In the genomic region with DNA sequence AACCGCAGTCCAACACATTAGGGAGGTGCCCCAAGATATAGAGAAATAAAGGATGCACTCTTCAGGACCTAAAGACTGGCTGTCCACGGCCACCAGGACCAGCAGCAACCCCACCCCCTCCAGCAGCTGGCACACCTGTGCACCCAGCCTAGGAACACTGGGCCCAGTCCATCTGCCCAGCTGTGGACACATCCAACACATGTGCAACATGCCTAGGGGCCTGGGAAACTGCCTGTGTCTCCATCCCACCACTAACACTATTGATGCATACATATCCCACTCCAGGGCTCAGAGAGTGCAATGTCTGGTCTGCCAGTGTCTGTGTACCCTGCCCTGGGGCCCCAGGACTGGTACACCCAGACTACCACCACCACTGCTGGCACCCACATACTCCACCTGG, we compare ENCODE assay signal across 26 cellular contexts.
"Had no signal": no experiment of that assay in that cellular context is flagged by ENCODE, and none has a peak within 500 bp of the region (broad histone marks: within the 10 kb centered on the region; RNA-seq: fewer than 3 reads in every experiment).

No MANE protein-coding gene starts in this region.

- H3K4me3 Mint-ChIP-seq: naive thymus-derived CD4-positive, alpha-beta T cell; natural killer cell; nephron; neural progenitor cell; stimulated activated naive B cell treated with anti-CD40 and anti-IgM and Interleukin-4, amounts not matched to agents 10 μg/mL and 1 μg/mL and 100 μg/mL, for 72 hours; stimulated activated naive CD8-positive, alpha-beta T cell treated with anti-CD3 and anti-CD28 coated beads, Interleukin-15, Interleukin-2, amounts not matched to agents 100 ng/mL and 50 ng/mL, for 24 hours had no signal

- H3K27me3 Mint-ChIP-seq: naive thymus-derived CD4-positive, alpha-beta T cell; progenitor cell of endocrine pancreas; stimulated activated naive B cell treated with anti-CD40 and anti-IgM and Interleukin-4, amounts not matched to agents 10 μg/mL and 1 μg/mL and 100 μg/mL, for 72 hours; stimulated activated naive CD8-positive, alpha-beta T cell treated with anti-CD3 and anti-CD28 coated beads, Interleukin-15, Interleukin-2, amounts not matched to agents 100 ng/mL and 50 ng/mL, for 24 hours had no signal

- H3K27me3 ChIP-seq: neural progenitor cell, ovary, right lobe of liver, sigmoid colon, stomach, suprapubic skin, testis, tibial artery, transverse colon, vagina had no signal

- H3K4me1 ChIP-seq: neural progenitor cell, parathyroid adenoma, psoas muscle, right lobe of liver, sigmoid colon, stomach, suprapubic skin, testis, tibial artery, transverse colon, vagina had no signal

- H3K27ac Mint-ChIP-seq: naive thymus-derived CD4-positive, alpha-beta T cell; natural killer cell; nephron; neural progenitor cell; progenitor cell of endocrine pancreas; stimulated activated naive B cell treated with anti-CD40 and anti-IgM and Interleukin-4, amounts not matched to agents 10 μg/mL and 1 μg/mL and 100 μg/mL, for 72 hours; stimulated activated naive CD8-positive, alpha-beta T cell treated with anti-CD3 and anti-CD28 coated beads, Interleukin-15, Interleukin-2, amounts not matched to agents 100 ng/mL and 50 ng/mL, for 24 hours had no signal

- H3K9me3 ChIP-seq: ovary, psoas muscle, right lobe of liver, stomach, suprapubic skin, testis, tibial artery, transverse colon, vagina had no signal

- H3K36me3 ChIP-seq: neural progenitor cell, ovary, right lobe of liver, sigmoid colon, stomach, suprapubic skin, tibial artery, transverse colon, vagina had no signal

- DNase-seq: naive thymus-derived CD4-positive, alpha-beta T cell; natural killer cell; occipital lobe; ovary; psoas muscle; right cardiac atrium; right lobe of liver; sigmoid colon; small intestine; stimulated activated CD4-positive, alpha-beta T cell treated with anti-CD3 and anti-CD28 coated beads, Interleukin-12 subunit alpha, Interleukin-12 subunit beta, amount 100 ng/mL, for 4 hours; stimulated activated CD4-positive, alpha-beta T cell treated with anti-CD3 and anti-CD28 coated beads, Interleukin-2, amount 100 ng/mL, for 24 hours; stimulated activated CD4-positive, alpha-beta T cell treated with anti-CD3 and anti-CD28 coated beads, Interleukin-2, amount 100 ng/mL, for 48 hours; stimulated activated CD4-positive, alpha-beta T cell treated with anti-CD3 and anti-CD28 coated beads, Interleukin-4, amount 100 ng/mL, for 24 hours; stimulated activated naive B cell treated with anti-CD40 and anti-IgM and Interleukin-4, amounts not matched to agents 10 μg/mL and 1 μg/mL and 100 μg/mL, for 72 hours; stimulated activated naive CD4-positive, alpha-beta T cell treated with Interleukin-2 at 50 U/mL for 16 hours; stomach; testis; tibial artery; transverse colon had no signal

- H3K9me3 Mint-ChIP-seq: neural progenitor cell had no signal

- H3K36me3 Mint-ChIP-seq: naive thymus-derived CD4-positive, alpha-beta T cell; natural killer cell; neural progenitor cell; stimulated activated naive B cell treated with anti-CD40 and anti-IgM and Interleukin-4, amounts not matched to agents 10 μg/mL and 1 μg/mL and 100 μg/mL, for 72 hours had no signal

- H3K4me3 ChIP-seq: neural progenitor cell, ovary, psoas muscle, right lobe of liver, sigmoid colon, stomach, suprapubic skin, testis, tibial artery, transverse colon, vagina had no signal

- H3K27ac ChIP-seq: neural progenitor cell, ovary, parathyroid adenoma, psoas muscle, right lobe of liver, sigmoid colon, stomach, suprapubic skin, testis, tibial artery, transverse colon, vagina had no signal

- H3K4me1 Mint-ChIP-seq: naive thymus-derived CD4-positive, alpha-beta T cell; natural killer cell; nephron; neural progenitor cell; stimulated activated naive B cell treated with anti-CD40 and anti-IgM and Interleukin-4, amounts not matched to agents 10 μg/mL and 1 μg/mL and 100 μg/mL, for 72 hours had no signal

- ATAC-seq: psoas muscle; stimulated activated naive B cell treated with anti-CD40 and anti-IgM and Interleukin-4, amounts not matched to agents 10 μg/mL and 1 μg/mL and 100 μg/mL, for 72 hours had no signal
